26 cellular contexts compared by ENCODE assay signal in genomic region chr7:102449136-102449535, GRCh38. TPM values are rescaled to one million over a fixed set of nuclear protein-coding genes. Genes with fewer than 3 reads are reported as not detected.
DNase-seq lines count a peak whose midpoint lies in the region; ATAC-seq, FAIRE-seq and TF ChIP-seq lines count a peak whose summit lies in the region.
"Had no signal": no experiment of that assay in that cellular context is flagged by ENCODE, and none has a peak within 500 bp of the region (broad histone marks: within the 10 kb centered on the region; RNA-seq: fewer than 3 reads in every experiment).

No MANE protein-coding gene starts in this region.

- peak overlapping the region; percentile 74 for H3K27ac Mint-ChIP-seq in activated naive CD4-positive, alpha-beta T cell treated with anti-CD3 and anti-CD28 coated beads, Interleukin-2, amount 50 U/mL, for 24 hours
- no peak overlapping the region for H3K27ac Mint-ChIP-seq in activated naive CD4-positive, alpha-beta T cell treated with anti-CD3 and anti-CD28 coated beads, Interleukin-2, amount 50 U/mL, for 72 hours
- peak overlapping the region in 2 of 3 donors; percentile 74 to 83 for H3K27ac Mint-ChIP-seq in IgD-negative memory B cell
- H3K27ac Mint-ChIP-seq: CD4-positive, alpha-beta memory T cell; CD4-positive, CD25-positive, alpha-beta regulatory T cell had no signal

- POLR2A ChIA-PET in K562 (lab: Yijun Ruan, JAX) (interaction anchor here (0.7 to 1.0 kb wide), 2 partner anchors 9 to 143 kb away, joined by 4 read pairs; no protein-coding TSS in a partner anchor), OCI-LY7 (lab: Charles Lee) (interaction anchor here (0.6 to 9.7 kb wide), 8 partner anchors 8 to 52 kb away, joined by 3 to 66 read pairs (median 4); partner anchors contain the start of gene ORAI2)

- H3K9me3 ChIP-seq in K562 (replicated peaks; ENCODE audit: control insufficient read depth, insufficient read depth, low read depth, low read length) (no peaks in the 10 kb centered on the region), OCI-LY7 (ENCODE audit: low read length) (no peaks in the 10 kb centered on the region), heart right ventricle (no peaks in the 10 kb centered on the region)
- H3K9me3 ChIP-seq: A549, BE2C, BLaER1 had no signal

- no peaks in the 10 kb centered on the region for H3K27me3 Mint-ChIP-seq in activated naive CD4-positive, alpha-beta T cell treated with anti-CD3 and anti-CD28 coated beads, Interleukin-2, amount 50 U/mL, for 24 hours
- H3K27me3 Mint-ChIP-seq in IgD-negative memory B cell, result peaks cover 2% of the 10 kb centered on the region
- H3K27me3 Mint-ChIP-seq: CD4-positive, alpha-beta memory T cell; CD4-positive, CD25-positive, alpha-beta regulatory T cell; CD8-positive, alpha-beta memory T cell had no signal

- no peak for TF ChIP-seq EP300 in K562 (IDR thresholded peaks at IDR 0.05; ENCODE audit: low read length)

- BruUV-seq in K562 (replicated peaks; lab: Mats Ljungman, UMichigan) (no TSS peak), OCI-LY7 (replicated peaks; lab: Mats Ljungman, UMichigan) (no TSS peak)

- H3K27ac ChIP-seq in K562 (ENCODE audit: extremely low read depth, low read depth, low read length), result no peak overlapping the region
- no peak overlapping the region for H3K27ac ChIP-seq in OCI-LY7 (ENCODE audit: low read depth, low read length, poor library complexity, severe bottlenecking)
- H3K27ac ChIP-seq in heart right ventricle, result no peak overlapping the region
- H3K27ac ChIP-seq: 22Rv1, A549, BLaER1 had no signal

- H3K4me2 ChIP-seq in K562 (ENCODE audit: insufficient read depth, low read length) (no peak overlapping the region), OCI-LY7 (ENCODE audit: low read length) (no peak overlapping the region)
- H3K4me2 ChIP-seq: A549, BLaER1 had no signal

- no peaks in the 10 kb centered on the region for H3K9me1 ChIP-seq in K562 (ENCODE audit: control insufficient read depth, insufficient read depth, low read length)

- H3K9me3 Mint-ChIP-seq in activated naive CD4-positive, alpha-beta T cell treated with anti-CD3 and anti-CD28 coated beads, Interleukin-2, amount 50 U/mL, for 24 hours, result no peaks in the 10 kb centered on the region
- H3K9me3 Mint-ChIP-seq in activated naive CD4-positive, alpha-beta T cell treated with anti-CD3 and anti-CD28 coated beads, Interleukin-2, amount 50 U/mL, for 72 hours, result no peaks in the 10 kb centered on the region
- H3K9me3 Mint-ChIP-seq in IgD-negative memory B cell, result no peaks in the 10 kb centered on the region
- H3K9me3 Mint-ChIP-seq: CD14-positive monocyte; CD4-positive, alpha-beta memory T cell; CD4-positive, CD25-positive, alpha-beta regulatory T cell; CD8-positive, alpha-beta memory T cell had no signal

- no peak overlapping the region for H3K4me3 ChIP-seq in K562
- no peak overlapping the region for H3K4me3 ChIP-seq in OCI-LY7 (ENCODE audit: low read depth, low read length, poor library complexity, severe bottlenecking)
- H3K4me3 ChIP-seq in heart right ventricle, result no peak overlapping the region
- H3K4me3 ChIP-seq: A549, BLaER1 had no signal

- 94% methylated on average over 15 of the region's 15 CpGs for WGBS in K562 (ENCODE audit: insufficient coverage, low coverage, missing lambda C conversion rate)
- 98 to 99% methylated on average over 15 of the region's 15 CpGs for WGBS in heart right ventricle, 2 donors

- H3K79me2 ChIP-seq in K562 (ENCODE audit: control insufficient read depth, insufficient read depth, low read length), result no peaks in the 10 kb centered on the region
- peaks cover 15% of the 10 kb centered on the region; the same call in 1 of the 2 replicates for H3K79me2 ChIP-seq in OCI-LY7 (ENCODE audit: insufficient read depth, low read depth, low read length)

- H3K27me3 ChIP-seq in K562 (ENCODE audit: control insufficient read depth in 2 of 2, insufficient read depth in 2 of 2, low read length in 2 of 2) (no peaks in the 10 kb centered on the region), heart right ventricle (no peaks in the 10 kb centered on the region)
- H3K27me3 ChIP-seq: BE2C, BLaER1 had no signal

- no peaks in the 10 kb centered on the region for H3K36me3 Mint-ChIP-seq in activated naive CD4-positive, alpha-beta T cell treated with anti-CD3 and anti-CD28 coated beads, Interleukin-2, amount 50 U/mL, for 24 hours
- H3K36me3 Mint-ChIP-seq in activated naive CD4-positive, alpha-beta T cell treated with anti-CD3 and anti-CD28 coated beads, Interleukin-2, amount 50 U/mL, for 72 hours, result no peaks in the 10 kb centered on the region
- H3K36me3 Mint-ChIP-seq in IgD-negative memory B cell, result peaks cover 2% of the 10 kb centered on the region

- no peak for TF ChIP-seq POLR2A in K562 (conservative IDR thresholded peaks at IDR 0.05)

- DNase-seq in activated naive CD4-positive, alpha-beta T cell treated with anti-CD3 and anti-CD28 coated beads, Interleukin-2, amount 50 U/mL, for 72 hours (ENCODE audit: low spot score in 2 of 2), result no peak
- no peak for DNase-seq in K562 (ENCODE audit: extremely low read depth in 1 of 4, low spot score in 3 of 4)
- DNase-seq in GM03348 (ENCODE audit: low spot score), result no peak
- no peak for DNase-seq in OCI-LY7 (ENCODE audit: low spot score)
- DNase-seq in heart right ventricle, result no peak
- DNase-seq: AML-193; BE2C; C1 segment of cervical spinal cord; CD4-positive, alpha-beta memory T cell; CD4-positive, CD25-positive, alpha-beta regulatory T cell; CD8-positive, alpha-beta memory T cell; COR-L47; DMS 273 treated with DMSO at 0.1 percent for 48 hours; DMS153; DMS53; DMS79; DND-41; EL; GDM1 had no signal

- no peak for TF ChIP-seq CTCF in K562 (IDR thresholded peaks at IDR 0.05 in 2 of 3, conservative IDR thresholded peaks at IDR 0.05 in 1 of 3; ENCODE audit: insufficient read depth in 2 of 3, low read depth in 1 of 3, low read length in 3 of 3)
- no peak for TF ChIP-seq CTCF in OCI-LY7 (conservative IDR thresholded peaks at IDR 0.05; ENCODE audit: low read length)
- TF ChIP-seq CTCF in heart right ventricle (IDR thresholded peaks at IDR 0.05), result no peak

- TF ChIP-seq RAD21 in K562 (CRISPR knock-in tag; conservative IDR thresholded peaks at IDR 0.05 in 1 of 2, IDR thresholded peaks at IDR 0.05 in 1 of 2), result no peak

- no peaks in the 10 kb centered on the region for H3K9me2 ChIP-seq in OCI-LY7 (ENCODE audit: insufficient read depth, low read length)

- H2AFZ ChIP-seq in K562 (ENCODE audit: low read depth, low read length) (no peak overlapping the region), OCI-LY7 (ENCODE audit: low read length) (no peak overlapping the region)

- in situ Hi-C loops in K562 (cut with MboI), result no loop called here

- no peak overlapping the region for H3K4me3 Mint-ChIP-seq in activated naive CD4-positive, alpha-beta T cell treated with anti-CD3 and anti-CD28 coated beads, Interleukin-2, amount 50 U/mL, for 24 hours
- H3K4me3 Mint-ChIP-seq in IgD-negative memory B cell, result no peak overlapping the region
- H3K4me3 Mint-ChIP-seq: CD14-positive monocyte; CD4-positive, alpha-beta memory T cell; CD4-positive, CD25-positive, alpha-beta regulatory T cell; CD8-positive, alpha-beta memory T cell had no signal

- no peaks in the 10 kb centered on the region for H3K4me1 Mint-ChIP-seq in activated naive CD4-positive, alpha-beta T cell treated with anti-CD3 and anti-CD28 coated beads, Interleukin-2, amount 50 U/mL, for 24 hours
- peaks cover 12 to 18% (median 17%) of the 10 kb centered on the region in 3 donors for H3K4me1 Mint-ChIP-seq in IgD-negative memory B cell

- CTCF ChIA-PET in K562 (lab: Yijun Ruan, JAX; ENCODE audit: low intra/inter-chr PET ratio) (no interaction called here), OCI-LY7 (lab: Charles Lee; ENCODE audit: unreplicated experiment) (interaction anchor here (0.8 to 1.5 kb wide), 2 partner anchors 14 to 36 kb away, joined by 3 to 7 read pairs; no protein-coding TSS in a partner anchor)

- intact Hi-C loops in K562 (cut with micrococcal nuclease) (no loop called here), OCI-LY7 (cut with micrococcal nuclease; ENCODE audit: unreplicated experiment) (loop anchor here (10.0 kb wide), 1 partner anchor 644 kb away; no protein-coding TSS in a partner anchor), heart right ventricle (cut with DNase I) (loop anchor here in 1 of 10 donors (5.0 kb wide), 1 partner anchor 37 kb away; no protein-coding TSS in a partner anchor)

- H4K20me1 ChIP-seq in K562 (replicated peaks; ENCODE audit: control insufficient read depth, insufficient read depth, low read length), result no peaks in the 10 kb centered on the region
- H4K20me1 ChIP-seq in OCI-LY7 (ENCODE audit: insufficient read depth, low read length), result no peaks in the 10 kb centered on the region

- H3K4me1 ChIP-seq in K562 (replicated peaks in 1 of 2; ENCODE audit: control insufficient read depth in 2 of 2, insufficient read depth in 2 of 2, low read length in 2 of 2), result peaks cover 16 to 44% of the 10 kb centered on the region in 2 experiments
- H3K4me1 ChIP-seq in OCI-LY7 (ENCODE audit: insufficient read depth, low read length, poor library complexity, severe bottlenecking), result peaks cover 58% of the 10 kb centered on the region
- no peaks in the 10 kb centered on the region for H3K4me1 ChIP-seq in heart right ventricle
- H3K4me1 ChIP-seq: A549, BE2C had no signal

- H3K36me3 ChIP-seq in K562 (ENCODE audit: control insufficient read depth, insufficient read depth, low read length) (peaks cover 17% of the 10 kb centered on the region; the same call in 1 of the 3 replicates), OCI-LY7 (ENCODE audit: insufficient read depth, low read length) (peaks cover 61% of the 10 kb centered on the region), heart right ventricle (peaks cover 0 to 48% (median 0%) of the 10 kb centered on the region in 9 donors)

- FAIRE-seq in K562 (lab: Jason Lieb, UNC), result no peak
- FAIRE-seq: A549, GM12891 had no signal

- H3K9ac ChIP-seq in K562 (ENCODE audit: insufficient read depth in 1 of 2, low read depth in 2 of 2, low read length in 2 of 2), result no peak overlapping the region
- H3K9ac ChIP-seq: BLaER1 had no signal

- ATAC-seq in activated naive CD4-positive, alpha-beta T cell treated with anti-CD3 and anti-CD28 coated beads, Interleukin-2, amount 50 U/mL, for 72 hours, result no peak
- ATAC-seq in K562, result no peak
- no peak for ATAC-seq in heart right ventricle
- ATAC-seq: A549 had no signal

RNA-seq across cellular contexts. Expression of gene ALKBH4, which starts 15.5 kb away (rescaled TPM):
- total RNA-seq in activated naive CD4-positive, alpha-beta T cell treated with anti-CD3 and anti-CD28 coated beads, Interleukin-2, amount 50 U/mL, for 72 hours, result 1 to 10 TPM; 8.2 to 9.3 TPM
- polyA plus RNA-seq in IgD-negative memory B cell (18.1 TPM), K562 (2011; rRNA removed) (4.6 and 4.7 TPM in 2 replicates), K562 (2014; fragmentation: Illumina TruSeq; extraction: Trizol) (7.1 and 10.0 TPM in 2 replicates), K562 (2014; fragmentation: Nextera tagmentation; extraction: Ambion mirVana) (10 to 100 TPM in 1 of 2 experiments, 1 to 10 TPM in 1; 6.7 to 11.8 TPM), K562 (2014; rRNA removed) (13.8 and 18.1 TPM in 2 replicates), heart right ventricle (1 to 10 TPM; 7.9 TPM)
- total RNA-seq in K562 (2011; cell fraction: chromatin; rRNA removed; ENCODE audit: low replicate concordance), result 4.3 and 16.0 TPM in 2 replicates
- 9.1 and 10.8 TPM in 2 replicates for total RNA-seq in K562 (2011; cell fraction: nucleolus; rRNA removed)
- 6.9 and 7.2 TPM in 2 replicates for total RNA-seq in K562 (2011; cell fraction: nucleoplasm; rRNA removed)
- total RNA-seq in K562 (2014; rRNA removed) (21.4 and 41.5 TPM in 2 replicates), K562 (2014; rRNA removed; fragmentation: Illumina TruSeq; extraction: Trizol) (5.7 and 7.2 TPM in 2 replicates), K562 (2015; rRNA removed; fragmentation: Illumina TruSeq; extraction: Trizol) (13.5 and 15.2 TPM in 2 replicates), K562 (2021) (18.5 and 19.6 TPM in 2 replicates), OCI-LY7 (2022) (12.1 and 13.3 TPM in 2 replicates), heart right ventricle (1 to 10 TPM; 4.4 to 8.6 (median 6.2) TPM)
- polyA plus RNA-seq in K562 (2011; cell fraction: cytosol; rRNA removed), result 6.4 and 21.6 TPM in 2 replicates
- polyA plus RNA-seq in K562 (2011; cell fraction: nucleus; rRNA removed), result 3.5 and 6.3 TPM in 2 replicates
- polyA plus RNA-seq in K562 (2012), result 10.7 and 13.3 TPM in 2 replicates
- 1.5 and 2.0 TPM in 2 replicates for polyA minus RNA-seq in K562 (2011; rRNA and poly(A)+ RNA removed)
- polyA minus RNA-seq in K562 (2011; cell fraction: cytosol; rRNA and poly(A)+ RNA removed), result 3.6 and 6.6 TPM in 2 replicates
- 3.4 and 3.9 TPM in 2 replicates for polyA minus RNA-seq in K562 (2011; cell fraction: nucleus; rRNA and poly(A)+ RNA removed)
- 17.5 and 23.6 TPM in 2 replicates for total RNA-seq in OCI-LY7 (2014; rRNA removed; shearing (Covaris generic))

RNA-seq across cellular contexts. Expression of gene LRWD1, which starts 15.6 kb away (rescaled TPM):
- total RNA-seq in activated naive CD4-positive, alpha-beta T cell treated with anti-CD3 and anti-CD28 coated beads, Interleukin-2, amount 50 U/mL, for 72 hours, result 10 to 100 TPM; 11.6 to 12.5 TPM
- polyA plus RNA-seq in IgD-negative memory B cell, result 13.4 TPM
- 20.9 and 70.7 TPM in 2 replicates for total RNA-seq in K562 (2011; cell fraction: chromatin; rRNA removed; ENCODE audit: low replicate concordance)
- 74.0 and 78.4 TPM in 2 replicates for total RNA-seq in K562 (2011; cell fraction: nucleolus; rRNA removed)
- total RNA-seq in K562 (2011; cell fraction: nucleoplasm; rRNA removed), result 23.7 and 31.9 TPM in 2 replicates
- 51.2 and 62.4 TPM in 2 replicates for total RNA-seq in K562 (2014; rRNA removed)
- total RNA-seq in K562 (2014; rRNA removed; fragmentation: Illumina TruSeq; extraction: Trizol), result 14.1 and 21.3 TPM in 2 replicates
- total RNA-seq in K562 (2015; rRNA removed; fragmentation: Illumina TruSeq; extraction: Trizol), result 38.3 and 38.5 TPM in 2 replicates
- 64.7 and 66.0 TPM in 2 replicates for total RNA-seq in K562 (2021)
- 25.8 and 28.5 TPM in 2 replicates for polyA plus RNA-seq in K562 (2011; rRNA removed)
- 21.8 and 77.0 TPM in 2 replicates for polyA plus RNA-seq in K562 (2011; cell fraction: cytosol; rRNA removed)
- 35.4 and 76.1 TPM in 2 replicates for polyA plus RNA-seq in K562 (2011; cell fraction: nucleus; rRNA removed)
- polyA plus RNA-seq in K562 (2012), result 42.1 and 48.6 TPM in 2 replicates
- polyA plus RNA-seq in K562 (2014; fragmentation: Illumina TruSeq; extraction: Trizol), result 33.2 and 52.4 TPM in 2 replicates
- polyA plus RNA-seq in K562 (2014; fragmentation: Nextera tagmentation; extraction: Ambion mirVana), result under 1 TPM; 0.61 to 0.78 TPM
- polyA plus RNA-seq in K562 (2014; rRNA removed), result 64.8 and 65.7 TPM in 2 replicates
- 11.1 and 23.2 TPM in 2 replicates for polyA minus RNA-seq in K562 (2011; rRNA and poly(A)+ RNA removed)
- polyA minus RNA-seq in K562 (2011; cell fraction: cytosol; rRNA and poly(A)+ RNA removed), result 28.3 and 46.6 TPM in 2 replicates
- polyA minus RNA-seq in K562 (2011; cell fraction: nucleus; rRNA and poly(A)+ RNA removed), result 19.7 and 29.1 TPM in 2 replicates
- total RNA-seq in OCI-LY7 (2014; rRNA removed; shearing (Covaris generic)), result 63.1 and 68.2 TPM in 2 replicates
- 37.7 and 39.1 TPM in 2 replicates for total RNA-seq in OCI-LY7 (2022)
- 10 to 100 TPM in 4 of 10 donors, 1 to 10 TPM in 6; 8.1 to 12.2 (median 9.5) TPM for total RNA-seq in heart right ventricle
- polyA plus RNA-seq in heart right ventricle, result 10 to 100 TPM in 1 of 2 donors, 1 to 10 TPM in 1; 6.5 to 21.3 TPM

RNA-seq across cellular contexts. Expression of gene ORAI2, which starts 15.8 kb away (rescaled TPM):
- 10 to 100 TPM; 25.8 to 26.7 TPM for total RNA-seq in activated naive CD4-positive, alpha-beta T cell treated with anti-CD3 and anti-CD28 coated beads, Interleukin-2, amount 50 U/mL, for 72 hours
- polyA plus RNA-seq in IgD-negative memory B cell (290 TPM), K562 (2011; rRNA removed) (14.3 and 16.0 TPM in 2 replicates), K562 (2014; fragmentation: Illumina TruSeq; extraction: Trizol) (7.7 and 18.6 TPM in 2 replicates), K562 (2014; fragmentation: Nextera tagmentation; extraction: Ambion mirVana) (1 to 10 TPM; 1.1 to 2.0 TPM), K562 (2014; rRNA removed) (16.7 and 18.9 TPM in 2 replicates), heart right ventricle (1 to 10 TPM; 2.0 to 5.8 TPM)
- 18.4 and 52.2 TPM in 2 replicates for total RNA-seq in K562 (2011; cell fraction: chromatin; rRNA removed; ENCODE audit: low replicate concordance)
- total RNA-seq in K562 (2011; cell fraction: nucleolus; rRNA removed), result 30.3 and 37.7 TPM in 2 replicates
- 25.7 and 31.2 TPM in 2 replicates for total RNA-seq in K562 (2011; cell fraction: nucleoplasm; rRNA removed)
- total RNA-seq in K562 (2014; rRNA removed) (18.3 and 23.1 TPM in 2 replicates), K562 (2014; rRNA removed; fragmentation: Illumina TruSeq; extraction: Trizol) (4.0 and 4.1 TPM in 2 replicates), K562 (2015; rRNA removed; fragmentation: Illumina TruSeq; extraction: Trizol) (9.0 and 9.2 TPM in 2 replicates), K562 (2021) (23.5 and 27.7 TPM in 2 replicates), OCI-LY7 (2022) (230 and 263 TPM in 2 replicates), heart right ventricle (10 to 100 TPM in 1 of 10 donors, 1 to 10 TPM in 9; 1.7 to 11.6 (median 3.7) TPM)
- 32.8 and 91.3 TPM in 2 replicates for polyA plus RNA-seq in K562 (2011; cell fraction: cytosol; rRNA removed)
- polyA plus RNA-seq in K562 (2011; cell fraction: nucleus; rRNA removed), result 5.5 and 11.5 TPM in 2 replicates
- 34.3 and 36.5 TPM in 2 replicates for polyA plus RNA-seq in K562 (2012)
- polyA minus RNA-seq in K562 (2011; rRNA and poly(A)+ RNA removed), result 11.4 and 21.4 TPM in 2 replicates
- 35.3 and 38.1 TPM in 2 replicates for polyA minus RNA-seq in K562 (2011; cell fraction: cytosol; rRNA and poly(A)+ RNA removed)
- polyA minus RNA-seq in K562 (2011; cell fraction: nucleus; rRNA and poly(A)+ RNA removed), result 4.0 and 4.6 TPM in 2 replicates
- total RNA-seq in OCI-LY7 (2014; rRNA removed; shearing (Covaris generic)), result 130 and 149 TPM in 2 replicates

RNA-seq across cellular contexts. Expression of gene POLR2J, which starts 29.6 kb away (rescaled TPM):
- total RNA-seq in activated naive CD4-positive, alpha-beta T cell treated with anti-CD3 and anti-CD28 coated beads, Interleukin-2, amount 50 U/mL, for 72 hours, result 10 to 100 TPM; 56.9 to 79.6 TPM
- polyA plus RNA-seq in IgD-negative memory B cell (111 TPM), K562 (2011; rRNA removed) (84.6 and 113 TPM in 2 replicates), K562 (2014; fragmentation: Illumina TruSeq; extraction: Trizol) (220 and 231 TPM in 2 replicates), K562 (2014; fragmentation: Nextera tagmentation; extraction: Ambion mirVana) (10 to 100 TPM; 32.3 to 85.8 TPM), K562 (2014; rRNA removed) (175 and 180 TPM in 2 replicates), heart right ventricle (100 to 1,000 TPM; 127 to 228 TPM)
- total RNA-seq in K562 (2011; cell fraction: chromatin; rRNA removed; ENCODE audit: low replicate concordance), result 11.0 and 31.6 TPM in 2 replicates
- 83.9 and 98.7 TPM in 2 replicates for total RNA-seq in K562 (2011; cell fraction: nucleolus; rRNA removed)
- 48.7 and 61.8 TPM in 2 replicates for total RNA-seq in K562 (2011; cell fraction: nucleoplasm; rRNA removed)
- total RNA-seq in K562 (2014; rRNA removed) (132 and 160 TPM in 2 replicates), K562 (2014; rRNA removed; fragmentation: Illumina TruSeq; extraction: Trizol) (70.3 and 80.8 TPM in 2 replicates), K562 (2015; rRNA removed; fragmentation: Illumina TruSeq; extraction: Trizol) (141 TPM in 2 replicates), K562 (2021) (97.8 and 104 TPM in 2 replicates), OCI-LY7 (2022) (62.9 and 68.6 TPM in 2 replicates), heart right ventricle (10 to 100 TPM; 40.1 to 74.1 (median 52.7) TPM)
- 138 and 266 TPM in 2 replicates for polyA plus RNA-seq in K562 (2011; cell fraction: cytosol; rRNA removed)
- 45.6 and 63.7 TPM in 2 replicates for polyA plus RNA-seq in K562 (2011; cell fraction: nucleus; rRNA removed)
- polyA plus RNA-seq in K562 (2012), result 130 and 185 TPM in 2 replicates
- 17.4 and 27.2 TPM in 2 replicates for polyA minus RNA-seq in K562 (2011; rRNA and poly(A)+ RNA removed)
- 16.4 and 17.5 TPM in 2 replicates for polyA minus RNA-seq in K562 (2011; cell fraction: cytosol; rRNA and poly(A)+ RNA removed)
- 51.5 and 65.8 TPM in 2 replicates for polyA minus RNA-seq in K562 (2011; cell fraction: nucleus; rRNA and poly(A)+ RNA removed)
- total RNA-seq in OCI-LY7 (2014; rRNA removed; shearing (Covaris generic)), result 58.1 and 62.4 TPM in 2 replicates

RNA-seq across cellular contexts. Expression of gene PRKRIP1, which starts 53.0 kb away (rescaled TPM):
- 10 to 100 TPM; 22.9 to 42.3 TPM for total RNA-seq in activated naive CD4-positive, alpha-beta T cell treated with anti-CD3 and anti-CD28 coated beads, Interleukin-2, amount 50 U/mL, for 72 hours
- 35.1 TPM for polyA plus RNA-seq in IgD-negative memory B cell
- 41.9 and 63.9 TPM in 2 replicates for total RNA-seq in K562 (2011; cell fraction: chromatin; rRNA removed; ENCODE audit: low replicate concordance)
- 59.3 and 69.9 TPM in 2 replicates for total RNA-seq in K562 (2011; cell fraction: nucleolus; rRNA removed)
- 40.8 and 43.3 TPM in 2 replicates for total RNA-seq in K562 (2011; cell fraction: nucleoplasm; rRNA removed)
- 40.0 and 44.6 TPM in 2 replicates for total RNA-seq in K562 (2014; rRNA removed)
- 14.8 and 15.9 TPM in 2 replicates for total RNA-seq in K562 (2014; rRNA removed; fragmentation: Illumina TruSeq; extraction: Trizol)
- 25.3 and 27.3 TPM in 2 replicates for total RNA-seq in K562 (2015; rRNA removed; fragmentation: Illumina TruSeq; extraction: Trizol)
- total RNA-seq in K562 (2021), result 25.2 and 33.9 TPM in 2 replicates
- polyA plus RNA-seq in K562 (2011; rRNA removed), result 17.2 and 18.1 TPM in 2 replicates
- polyA plus RNA-seq in K562 (2011; cell fraction: cytosol; rRNA removed), result 15.5 and 21.3 TPM in 2 replicates
- 62.2 and 104 TPM in 2 replicates for polyA plus RNA-seq in K562 (2011; cell fraction: nucleus; rRNA removed)
- 24.5 and 27.3 TPM in 2 replicates for polyA plus RNA-seq in K562 (2012)
- 19.3 and 19.8 TPM in 2 replicates for polyA plus RNA-seq in K562 (2014; fragmentation: Illumina TruSeq; extraction: Trizol)
- 10 to 100 TPM; 14.9 to 19.6 TPM for polyA plus RNA-seq in K562 (2014; fragmentation: Nextera tagmentation; extraction: Ambion mirVana)
- 48.6 and 52.1 TPM in 2 replicates for polyA plus RNA-seq in K562 (2014; rRNA removed)
- 5.6 and 5.9 TPM in 2 replicates for polyA minus RNA-seq in K562 (2011; rRNA and poly(A)+ RNA removed)
- 8.3 and 9.5 TPM in 2 replicates for polyA minus RNA-seq in K562 (2011; cell fraction: cytosol; rRNA and poly(A)+ RNA removed)
- polyA minus RNA-seq in K562 (2011; cell fraction: nucleus; rRNA and poly(A)+ RNA removed), result 15.4 and 20.5 TPM in 2 replicates
- total RNA-seq in OCI-LY7 (2014; rRNA removed; shearing (Covaris generic)), result 47.1 and 60.7 TPM in 2 replicates
- total RNA-seq in OCI-LY7 (2022), result 42.5 and 48.2 TPM in 2 replicates
- total RNA-seq in heart right ventricle, result 10 to 100 TPM in 9 of 10 donors, 1 to 10 TPM in 1; 7.1 to 14.7 (median 11.3) TPM
- polyA plus RNA-seq in heart right ventricle, result 10 to 100 TPM; 14.8 to 28.2 TPM

Comparison
In these comparisons a context has a peak if more than half of its experiments do, and no peak if none do; other contexts are left out.
1. H3K27ac Mint-ChIP-seq: peak in activated naive CD4-positive, alpha-beta T cell treated with anti-CD3 and anti-CD28 coated beads, Interleukin-2, amount 50 U/mL, for 24 hours (single experiment) and IgD-negative memory B cell (2 of 3); none in activated naive CD4-positive, alpha-beta T cell treated with anti-CD3 and anti-CD28 coated beads, Interleukin-2, amount 50 U/mL, for 72 hours (0 of 2).